Comparison of ENCODE assay signal across 8 cellular contexts in genomic region chr19:6260912-6261636, GRCh38. TPM values are rescaled to one million over a fixed set of nuclear protein-coding genes. Genes with fewer than 3 reads are reported as not detected.
DNase-seq lines count a peak whose midpoint lies in the region; ATAC-seq, FAIRE-seq and TF ChIP-seq lines count a peak whose summit lies in the region.

No MANE protein-coding gene starts in this region.

- DNase-seq in D721Med (ENCODE audit: insufficient read length, low spot score) (no peak), LNCaP clone FGC (ENCODE audit: low read depth) (no peak), HepG2 (ENCODE audit: low spot score) (peak; percentile 28), GM19240 (ENCODE audit: insufficient read length, low spot score) (no peak), AML-193 (lab: John Stamatoyannopoulos, UW) (no peak), HPDE6-E6E7 (ENCODE audit: extremely low spot score) (no peak)
- peak; percentile 61 for DNase-seq in activated naive CD8-positive, alpha-beta T cell treated with anti-CD3 and anti-CD28 coated beads, Interleukin-2, amount 10 ng/mL, durations not matched to agents 7 days and 5 days

- peaks cover 29% of the 10 kb centered on the region for H3K36me3 Mint-ChIP-seq in activated naive CD8-positive, alpha-beta T cell treated with anti-CD3 and anti-CD28 coated beads, Interleukin-2, amount 10 ng/mL, durations not matched to agents 7 days and 5 days

- no peak overlapping the region for H2AFZ ChIP-seq in HepG2 (ENCODE audit: low read length)

- peak; percentile 47 for TF ChIP-seq RAD21 in HepG2 (CRISPR knock-in tag; IDR thresholded peaks at IDR 0.05)

- no peak overlapping the region for H3K4me2 ChIP-seq in HepG2 (ENCODE audit: low read depth, low read length)

- H3K4me1 Mint-ChIP-seq in activated naive CD8-positive, alpha-beta T cell treated with anti-CD3 and anti-CD28 coated beads, Interleukin-2, amount 10 ng/mL, durations not matched to agents 7 days and 5 days = peaks cover 14% of the 10 kb centered on the region

- POLR2A ChIA-PET in activated naive CD8-positive, alpha-beta T cell treated with anti-CD3 and anti-CD28 coated beads, Interleukin-2, amount 10 ng/mL, durations not matched to agents 7 days and 5 days (lab: Charles Lee) = interaction anchor here (0.6 to 0.7 kb wide), 2 partner anchors 31 to 149 kb away, joined by 3 read pairs; no protein-coding TSS in a partner anchor
- POLR2A ChIA-PET in HepG2 (lab: Yijun Ruan, JAX) = no interaction called here

- H3K9me3 Mint-ChIP-seq in activated naive CD8-positive, alpha-beta T cell treated with anti-CD3 and anti-CD28 coated beads, Interleukin-2, amount 10 ng/mL, durations not matched to agents 7 days and 5 days = no peaks in the 10 kb centered on the region

- in situ Hi-C loops in HepG2 (cut with HindIII; ENCODE audit: extremely low pct_ligation_motif_present, low pct_unique_long_range_greater_than_20kb) = no loop called here

- peaks cover 7% of the 10 kb centered on the region; the same call in 1 of the 2 replicates for H4K20me1 ChIP-seq in HepG2 (ENCODE audit: insufficient read depth, low read length)

- peak overlapping the region; percentile 51 for H3K27ac Mint-ChIP-seq in activated naive CD8-positive, alpha-beta T cell treated with anti-CD3 and anti-CD28 coated beads, Interleukin-2, amount 10 ng/mL, durations not matched to agents 7 days and 5 days

- intact Hi-C loops in HepG2 (cut with micrococcal nuclease; ENCODE audit: unreplicated experiment) = no loop called here

- no peak overlapping the region for H3K9ac ChIP-seq in HepG2 (ENCODE audit: insufficient read depth, low read depth, low read length)

- no peak overlapping the region for H3K27ac ChIP-seq in HepG2 (ENCODE audit: extremely low read length, insufficient read depth, low read length)

- peaks cover 23 to 64% of the 10 kb centered on the region in 2 experiments; a peak in 4 of 5 replicates for H3K36me3 ChIP-seq in HepG2 (replicated peaks in 1 of 2; ENCODE audit: control insufficient read depth in 1 of 2, insufficient read depth in 2 of 2, low read length in 2 of 2)

- no peak for TF ChIP-seq EP300 in HepG2 (IDR thresholded peaks at IDR 0.05; ENCODE audit: low read depth in 2 of 2, low read length in 2 of 2)
- no peak for TF ChIP-seq EP300 in HepG2 (CRISPR knock-in tag; IDR thresholded peaks at IDR 0.05; ENCODE audit: borderline replicate concordance)

- no peaks in the 10 kb centered on the region for H3K4me1 ChIP-seq in HepG2 (ENCODE audit: insufficient read depth, low read length)

- 96% methylated on average over 13 of the region's 30 CpGs for WGBS in HepG2 (ENCODE audit: low lambda C conversion rate)

- TF ChIP-seq POLR2A in HepG2 (IDR thresholded peaks at IDR 0.05; ENCODE audit: insufficient read depth in 1 of 2, low read depth in 2 of 2, low read length in 2 of 2) = no peak

- TF ChIP-seq CTCF in D721Med (IDR thresholded peaks at IDR 0.05; ENCODE audit: insufficient read depth, missing control alignments) = peak; percentile 33
- peak; percentile 39 for TF ChIP-seq CTCF in LNCaP clone FGC (IDR thresholded peaks at IDR 0.05; ENCODE audit: control insufficient read depth, extremely low read depth, insufficient read depth)
- TF ChIP-seq CTCF in HepG2 (CRISPR knock-in tag; IDR thresholded peaks at IDR 0.05) = peak; percentile 70

- no peaks in the 10 kb centered on the region for H3K27me3 Mint-ChIP-seq in activated naive CD8-positive, alpha-beta T cell treated with anti-CD3 and anti-CD28 coated beads, Interleukin-2, amount 10 ng/mL, durations not matched to agents 7 days and 5 days

- H3K4me3 Mint-ChIP-seq in activated naive CD8-positive, alpha-beta T cell treated with anti-CD3 and anti-CD28 coated beads, Interleukin-2, amount 10 ng/mL, durations not matched to agents 7 days and 5 days = no peak overlapping the region

- H3K27me3 ChIP-seq in HepG2 (ENCODE audit: control insufficient read depth in 1 of 2, insufficient read depth in 2 of 2, low read length in 2 of 2) = no peaks in the 10 kb centered on the region

- peaks cover 24% of the 10 kb centered on the region for H3K79me2 ChIP-seq in HepG2 (ENCODE audit: insufficient read depth, low read length)

- no TSS peak for BruUV-seq in HepG2 (replicated peaks; lab: Mats Ljungman, UMichigan)

- H3K9me3 ChIP-seq in HepG2 (ENCODE audit: low read length) = no peaks in the 10 kb centered on the region

- ATAC-seq in activated naive CD8-positive, alpha-beta T cell treated with anti-CD3 and anti-CD28 coated beads, Interleukin-2, amount 10 ng/mL, durations not matched to agents 7 days and 5 days (ENCODE audit: low read depth) = peak; percentile 72
- ATAC-seq in HepG2 (peak; percentile 91), GM21381 (IDR thresholded peaks at IDR 0.05; ENCODE audit: unreplicated experiment) (no peak)

- FAIRE-seq in D721Med (lab: Jason Lieb, UNC) (no peak), HepG2 (lab: Jason Lieb, UNC) (no peak)

- CTCF ChIA-PET in HepG2 (lab: Yijun Ruan, JAX; ENCODE audit: low intra/inter-chr PET ratio, low total read pairs) = interaction anchor here (1.5 kb wide), 1 partner anchor 38 kb away, joined by 8 read pairs; no protein-coding TSS in a partner anchor

- H3K4me3 ChIP-seq in LNCaP clone FGC (ENCODE audit: low read depth, low read length) (no peak overlapping the region), HepG2 (replicated peaks in 1 of 3; ENCODE audit: insufficient read depth in 1 of 3, low read depth in 2 of 3, low read length in 3 of 3) (no peak overlapping the region)

TF ChIP-seq in HepG2, 621 proteins besides CTCF, POLR2A, EP300 and RAD21 (continues in another document):
- TF ChIP-seq PHF5A (CRISPR knock-in tag; IDR thresholded peaks at IDR 0.05; ENCODE audit: low read depth, unreplicated experiment) (no peak), KLF11 (CRISPR knock-in tag; IDR thresholded peaks at IDR 0.05) (no peak), SKI (IDR thresholded peaks at IDR 0.05; ENCODE audit: partially characterized antibody) (no peak), PRMT3 (CRISPR knock-in tag; IDR thresholded peaks at IDR 0.05; ENCODE audit: borderline replicate concordance, low read depth) (no peak), ZBTB20 (CRISPR knock-in tag; IDR thresholded peaks at IDR 0.05; ENCODE audit: borderline replicate concordance, low read depth) (no peak), CENPX (CRISPR knock-in tag; IDR thresholded peaks at IDR 0.05) (no peak), ARHGAP35 (CRISPR knock-in tag; IDR thresholded peaks at IDR 0.05; ENCODE audit: borderline replicate concordance) (no peak), ZNF512B (CRISPR knock-in tag; IDR thresholded peaks at IDR 0.05; ENCODE audit: borderline replicate concordance) (no peak)

RNA-seq across cellular contexts. Expression of gene MLLT1, which starts 18.7 kb away (rescaled TPM):
- 10 to 100 TPM; 37.8 to 42.1 TPM for total RNA-seq in activated naive CD8-positive, alpha-beta T cell treated with anti-CD3 and anti-CD28 coated beads, Interleukin-2, amount 10 ng/mL, durations not matched to agents 7 days and 5 days
- 11.6 and 12.2 TPM in 2 replicates for total RNA-seq in HepG2 (2016; rRNA removed; fragmentation: Illumina TruSeq; extraction: Trizol)
- 8.6 and 9.6 TPM in 2 replicates for total RNA-seq in HepG2 (2016; cell fraction: cytosol; rRNA removed; fragmentation: Illumina TruSeq; extraction: Trizol; ENCODE audit: low read depth)
- 9.5 and 12.5 TPM in 2 replicates for total RNA-seq in HepG2 (2016; cell fraction: insoluble cytoplasmic fraction; rRNA removed; fragmentation: Illumina TruSeq; extraction: Trizol)
- total RNA-seq in HepG2 (2016; cell fraction: membrane; rRNA removed; fragmentation: Illumina TruSeq; extraction: Trizol) = 12.7 and 15.3 TPM in 2 replicates
- 8.8 and 10.0 TPM in 2 replicates for total RNA-seq in HepG2 (2016; cell fraction: nucleus; rRNA removed; fragmentation: Illumina TruSeq; extraction: Trizol)
- polyA plus RNA-seq in HepG2 (2011; rRNA removed) = 11.7 and 12.7 TPM in 2 replicates
- 7.4 and 11.8 TPM in 2 replicates for polyA plus RNA-seq in HepG2 (2011; cell fraction: cytosol; rRNA removed)
- polyA plus RNA-seq in HepG2 (2011; cell fraction: nucleus; rRNA removed) = 27.2 and 40.6 TPM in 2 replicates
- polyA plus RNA-seq in HepG2 (2012) = 11.3 and 13.5 TPM in 2 replicates
- polyA plus RNA-seq in HepG2 (2016; cell fraction: cytosol; fragmentation: Illumina TruSeq; extraction: Trizol; ENCODE audit: low read depth) = 4.7 and 6.0 TPM in 2 replicates
- polyA plus RNA-seq in HepG2 (2016; cell fraction: insoluble cytoplasmic fraction; fragmentation: Illumina TruSeq; extraction: Trizol; ENCODE audit: low read depth) = 21.6 and 27.3 TPM in 2 replicates
- 15.1 and 15.5 TPM in 2 replicates for polyA plus RNA-seq in HepG2 (2016; cell fraction: membrane; fragmentation: Illumina TruSeq; extraction: Trizol; ENCODE audit: low read depth)
- 29.9 and 38.7 TPM in 2 replicates for polyA plus RNA-seq in HepG2 (2016; cell fraction: nucleus; fragmentation: Illumina TruSeq; extraction: Trizol; ENCODE audit: insufficient read depth, low read depth)
- polyA minus RNA-seq in HepG2 (2011; rRNA and poly(A)+ RNA removed; ENCODE audit: low replicate concordance) = 22.8 and 26.1 TPM in 2 replicates
- 20.7 and 22.7 TPM in 2 replicates for polyA minus RNA-seq in HepG2 (2011; cell fraction: cytosol; rRNA and poly(A)+ RNA removed)
- polyA minus RNA-seq in HepG2 (2011; cell fraction: nucleus; rRNA and poly(A)+ RNA removed) = 5.4 and 5.6 TPM in 2 replicates

Comparison
In these comparisons a context has a peak if more than half of its experiments do, and no peak if none do; other contexts are left out.
1. DNase-seq: peak in activated naive CD8-positive, alpha-beta T cell treated with anti-CD3 and anti-CD28 coated beads, Interleukin-2, amount 10 ng/mL, durations not matched to agents 7 days and 5 days (single experiment) and HepG2 (single experiment); none in D721Med (single experiment), LNCaP clone FGC (single experiment), GM19240 (single experiment), AML-193 (0 of 2) and HPDE6-E6E7 (single experiment).
2. Peak in every context shown above with its lines, with median percentiles within 50 percentile points of each other: CTCF ChIP-seq.